In genomic region chr1:206912445-206913095, GRCh38 we compare ENCODE assay signal across 8 cellular contexts. TPM values are rescaled to one million over a fixed set of nuclear protein-coding genes. Genes with fewer than 3 reads are reported as not detected.
A peak's percentile ranks its signal among the peaks of the same experiment; 100 is the strongest.
DNase-seq lines count a peak whose midpoint lies in the region; ATAC-seq, FAIRE-seq and TF ChIP-seq lines count a peak whose summit lies in the region.

No MANE protein-coding gene starts in this region.

- no peaks in the 10 kb centered on the region for H3K9me3 Mint-ChIP-seq in effector memory CD8-positive, alpha-beta T cell

- no peak overlapping the region for H2BK120ac ChIP-seq in mesenchymal stem cell (ENCODE audit: low read depth, low read length)

- H3K9me3 ChIP-seq in mesenchymal stem cell (ENCODE audit: control insufficient read depth, low read length) (no peaks in the 10 kb centered on the region), suprapubic skin (no peaks in the 10 kb centered on the region)

- H3K4me1 ChIP-seq in mesenchymal stem cell (ENCODE audit: control insufficient read depth, insufficient read depth, low read depth, low read length) (peaks cover 11% of the 10 kb centered on the region), suprapubic skin (peaks cover 24% of the 10 kb centered on the region)

- TF ChIP-seq EP300 in suprapubic skin (IDR thresholded peaks at IDR 0.05): no peak

- no peak overlapping the region for H2BK12ac ChIP-seq in mesenchymal stem cell (ENCODE audit: low read length in 2 of 2)

- no peak for FAIRE-seq in HTR-8/SVneo (lab: Jason Lieb, UNC)

- H2BK5ac ChIP-seq in mesenchymal stem cell (ENCODE audit: low read depth, low read length, poor library complexity, severe bottlenecking): no peak overlapping the region

- peak; percentile 64 for ATAC-seq in effector memory CD8-positive, alpha-beta T cell (replicated peaks)
- ATAC-seq in GM18511 (IDR thresholded peaks at IDR 0.05; ENCODE audit: unreplicated experiment): no peak

- H3K36me3 Mint-ChIP-seq in effector memory CD8-positive, alpha-beta T cell (ENCODE audit: insufficient read depth): peaks cover 67% of the 10 kb centered on the region

- DNase-seq in GM12864 (ENCODE audit: low read depth) (no peak), HTR-8/SVneo (ENCODE audit: insufficient read length, low spot score) (peak; percentile 75), NCI-H774 (lab: John Stamatoyannopoulos, UW) (peak; percentile 69), mesenchymal stem cell (peak; percentile 81), suprapubic skin (ENCODE audit: low spot score in 2 of 2) (no peak)
- DNase-seq in activated CD4-positive, alpha-beta T cell treated with anti-CD3 and anti-CD28 coated beads, Interleukin-2, amount 50 U/mL, for 4 hours: peak; percentile 49 to 50
- DNase-seq in effector memory CD8-positive, alpha-beta T cell: peak; percentile 56 to 65 (median 61)

- 27% methylated on average over 7 of the region's 7 CpGs for WGBS in mesenchymal stem cell
- WGBS in suprapubic skin: 20% methylated on average over 7 of the region's 7 CpGs

- H2BK15ac ChIP-seq in mesenchymal stem cell (ENCODE audit: low read depth, poor library complexity, severe bottlenecking): no peak overlapping the region

- H3K4me1 Mint-ChIP-seq in effector memory CD8-positive, alpha-beta T cell (ENCODE audit: low read depth in 2 of 2): peaks cover 78 to 84% of the 10 kb centered on the region in 2 donors

- no peak overlapping the region for H3K14ac ChIP-seq in mesenchymal stem cell (ENCODE audit: low read length in 2 of 2)

- H3K9ac ChIP-seq in mesenchymal stem cell (ENCODE audit: low read length): no peak overlapping the region

- no peak for TF ChIP-seq POLR2A in suprapubic skin (IDR thresholded peaks at IDR 0.05)

- no peak overlapping the region for H4K91ac ChIP-seq in mesenchymal stem cell (ENCODE audit: low read length)

- H2AFZ ChIP-seq in mesenchymal stem cell (ENCODE audit: low read depth, low read length): no peak overlapping the region

- no peak overlapping the region for H3K18ac ChIP-seq in mesenchymal stem cell (ENCODE audit: low read depth in 1 of 2, low read length in 2 of 2)

- H3K4me3 ChIP-seq in GM12864 (ENCODE audit: low read depth, low read length) (no peak overlapping the region), mesenchymal stem cell (ENCODE audit: insufficient read depth in 1 of 2, low read depth in 1 of 2, low read length in 2 of 2) (no peak overlapping the region), suprapubic skin (no peak overlapping the region)

- H3K4me2 ChIP-seq in mesenchymal stem cell (ENCODE audit: low read length, poor library complexity, severe bottlenecking): no peak overlapping the region

- no peaks in the 10 kb centered on the region for H3K27me3 Mint-ChIP-seq in effector memory CD8-positive, alpha-beta T cell

- TF ChIP-seq CTCF in GM12864 (IDR thresholded peaks at IDR 0.05; ENCODE audit: low read depth, low read length, missing control alignments) (peak; percentile 83), suprapubic skin (IDR thresholded peaks at IDR 0.05) (peak; percentile 80 to 81)

- H3K27ac Mint-ChIP-seq in effector memory CD8-positive, alpha-beta T cell: peak overlapping the region in 1 of 2 donors; percentile 71

- no peak overlapping the region for H3K4ac ChIP-seq in mesenchymal stem cell (ENCODE audit: low read depth in 1 of 2, low read length in 2 of 2)

- H3K27me3 ChIP-seq in mesenchymal stem cell (ENCODE audit: control insufficient read depth in 1 of 2, insufficient read depth in 1 of 2, low read length in 2 of 2) (peaks cover 43 to 64% of the 10 kb centered on the region in 2 experiments), suprapubic skin (peaks cover 27% of the 10 kb centered on the region)

- peaks cover 0 to 5% of the 10 kb centered on the region in 2 experiments for H3K36me3 ChIP-seq in mesenchymal stem cell (ENCODE audit: control insufficient read depth in 1 of 2, insufficient read depth in 2 of 2, low read depth in 1 of 2, low read length in 2 of 2)
- no peaks in the 10 kb centered on the region for H3K36me3 ChIP-seq in suprapubic skin

- H2AK5ac ChIP-seq in mesenchymal stem cell (ENCODE audit: low read length, severe bottlenecking): no peak overlapping the region

- H3K79me1 ChIP-seq in mesenchymal stem cell (replicated peaks; ENCODE audit: low read length, poor library complexity, severe bottlenecking): no peaks in the 10 kb centered on the region

- H3K27ac ChIP-seq in mesenchymal stem cell (ENCODE audit: low read length, poor library complexity, severe bottlenecking) (no peak overlapping the region), suprapubic skin (no peak overlapping the region)

- H3K4me3 Mint-ChIP-seq in effector memory CD8-positive, alpha-beta T cell: peak overlapping the region; percentile 30 to 50

- no peak overlapping the region for H4K8ac ChIP-seq in mesenchymal stem cell (ENCODE audit: low read length)

- peak overlapping the region in 1 of 2 experiments; percentile 23 for H3K23ac ChIP-seq in mesenchymal stem cell (ENCODE audit: low read length in 2 of 2)

RNA-seq across cellular contexts. Expression of gene FCMR, which starts 9.2 kb away (rescaled TPM):
- 3.9 TPM for polyA plus RNA-seq in mesenchymal stem cell (2013, experiment 1 of 2)
- 3.5 TPM for polyA plus RNA-seq in mesenchymal stem cell (2013, experiment 2 of 2)
- total RNA-seq in suprapubic skin: 1 to 10 TPM in 3 of 4 donors, under 1 TPM in 1; 0.39 to 2.9 (median 2.2) TPM

RNA-seq across cellular contexts. Expression of gene IL24, which starts 15.3 kb away (rescaled TPM):
- 1.2 TPM for polyA plus RNA-seq in mesenchymal stem cell (2013, experiment 1 of 2)
- polyA plus RNA-seq in mesenchymal stem cell (2013, experiment 2 of 2): 1.5 TPM
- not detected for total RNA-seq in suprapubic skin

RNA-seq across cellular contexts. Expression of gene PIGR, which starts 33.7 kb away (rescaled TPM):
- polyA plus RNA-seq in mesenchymal stem cell (2013, experiment 1 of 2): not detected
- polyA plus RNA-seq in mesenchymal stem cell (2013, experiment 2 of 2): not detected
- 1 to 10 TPM in 3 of 4 donors, under 1 TPM in 1; 0.49 to 6.4 (median 2.3) TPM for total RNA-seq in suprapubic skin

RNA-seq across cellular contexts. Expression of gene IL20, which starts 47.1 kb away (rescaled TPM):
- not detected for polyA plus RNA-seq in mesenchymal stem cell (2013, experiment 1 of 2)
- polyA plus RNA-seq in mesenchymal stem cell (2013, experiment 2 of 2): not detected
- 1 to 10 TPM in 2 of 4 donors, under 1 TPM in 1, not detected in 1; 0.76 to 1.4 (median 1.0) TPM for total RNA-seq in suprapubic skin

RNA-seq across cellular contexts. Expression of gene FCAMR, which starts 57.7 kb away (rescaled TPM):
- not detected for polyA plus RNA-seq in mesenchymal stem cell (2013, experiment 1 of 2)
- polyA plus RNA-seq in mesenchymal stem cell (2013, experiment 2 of 2): not detected
- not detected for total RNA-seq in suprapubic skin

Comparison
In these comparisons a context has a peak if more than half of its experiments do, and no peak if none do; other contexts are left out.
1. DNase-seq: peak in HTR-8/SVneo (single experiment), NCI-H774 (single experiment), activated CD4-positive, alpha-beta T cell treated with anti-CD3 and anti-CD28 coated beads, Interleukin-2, amount 50 U/mL, for 4 hours (2 of 2), effector memory CD8-positive, alpha-beta T cell (3 of 3) and mesenchymal stem cell (single experiment); none in GM12864 (single experiment) and suprapubic skin (0 of 2).